ENCODE assay signal across 11 cellular contexts in genomic region chr12:47823422-47824086, GRCh38. TPM values are rescaled to one million over a fixed set of nuclear protein-coding genes. Genes with fewer than 3 reads are reported as not detected.
DNase-seq lines count a peak whose midpoint lies in the region; ATAC-seq, FAIRE-seq and TF ChIP-seq lines count a peak whose summit lies in the region.
"Had no signal": no experiment of that assay in that cellular context is flagged by ENCODE, and none has a peak within 500 bp of the region (broad histone marks: within the 10 kb centered on the region; RNA-seq: fewer than 3 reads in every experiment).

No MANE protein-coding gene starts in this region.

- H3K4me3 ChIP-seq in heart left ventricle (no peak overlapping the region), K562 (no peak overlapping the region), uterus (no peak overlapping the region), kidney (ENCODE audit: low read length in 2 of 2) (no peak overlapping the region)

- 88 to 90% (median 89%) methylated on average over 5 of the region's 5 CpGs for WGBS in heart left ventricle, 4 donors
- 79% methylated on average over 5 of the region's 5 CpGs for WGBS in K562 (ENCODE audit: insufficient coverage, low coverage, missing lambda C conversion rate)

- peak overlapping the region in 11 of 12 donors; percentile 46 to 99 (median 97) for H3K27ac ChIP-seq in heart left ventricle
- H3K27ac ChIP-seq in K562 (ENCODE audit: extremely low read depth, low read depth, low read length) = no peak overlapping the region
- peak overlapping the region; percentile 98 to 99 for H3K27ac ChIP-seq in uterus
- H3K27ac ChIP-seq in kidney (ENCODE audit: low read depth in 2 of 2, low read length in 2 of 2) = peak overlapping the region in 1 of 2 donors; percentile 66
- H3K27ac ChIP-seq: foreskin keratinocyte had no signal

- TF ChIP-seq CTCF in heart left ventricle (IDR thresholded peaks at IDR 0.05) (no peak), K562 (IDR thresholded peaks at IDR 0.05 in 2 of 3, conservative IDR thresholded peaks at IDR 0.05 in 1 of 3; ENCODE audit: insufficient read depth in 2 of 3, low read depth in 1 of 3, low read length in 3 of 3) (no peak), uterus (IDR thresholded peaks at IDR 0.05) (no peak), kidney (IDR thresholded peaks at IDR 0.05; ENCODE audit: borderline replicate concordance, extremely low read depth, insufficient read depth) (no peak)

- H3K79me2 ChIP-seq in K562 (ENCODE audit: control insufficient read depth, insufficient read depth, low read length) = peaks cover 20% of the 10 kb centered on the region

- no peaks in the 10 kb centered on the region for H3K27me3 ChIP-seq in heart left ventricle
- no peaks in the 10 kb centered on the region for H3K27me3 ChIP-seq in K562 (ENCODE audit: control insufficient read depth in 2 of 2, insufficient read depth in 2 of 2, low read length in 2 of 2)
- H3K27me3 ChIP-seq in uterus = no peaks in the 10 kb centered on the region
- H3K27me3 ChIP-seq: BE2C, foreskin keratinocyte had no signal

- no peak for TF ChIP-seq RAD21 in K562 (CRISPR knock-in tag; conservative IDR thresholded peaks at IDR 0.05 in 1 of 2, IDR thresholded peaks at IDR 0.05 in 1 of 2)

- no peaks in the 10 kb centered on the region for H3K36me3 Mint-ChIP-seq in naive thymus-derived CD8-positive, alpha-beta T cell

- no peak for ATAC-seq in heart left ventricle
- no peak for ATAC-seq in Right ventricle myocardium superior (ENCODE audit: poor library complexity)
- ATAC-seq in K562 = no peak
- no peak for ATAC-seq in naive thymus-derived CD8-positive, alpha-beta T cell
- ATAC-seq in HG02571 (IDR thresholded peaks at IDR 0.05; ENCODE audit: unreplicated experiment) = no peak
- ATAC-seq: foreskin keratinocyte had no signal

- H3K4me1 ChIP-seq in heart left ventricle (peaks cover 4 to 85% (median 68%) of the 10 kb centered on the region in 12 donors), K562 (replicated peaks in 1 of 2; ENCODE audit: control insufficient read depth in 2 of 2, insufficient read depth in 2 of 2, low read length in 2 of 2) (peaks cover 31 to 32% of the 10 kb centered on the region in 2 experiments), uterus (peaks cover 24 to 27% of the 10 kb centered on the region in 2 donors), kidney (ENCODE audit: control insufficient read depth in 1 of 2, insufficient read depth in 1 of 2, low read depth in 1 of 2, low read length in 2 of 2) (peaks cover 36 to 48% of the 10 kb centered on the region in 2 donors)

- DNase-seq in heart left ventricle (no peak), Right ventricle myocardium superior (no peak), K562 (ENCODE audit: extremely low read depth in 1 of 4, low spot score in 3 of 4) (no peak), uterus (no peak), HuH-7.5 (ENCODE audit: low spot score) (no peak), kidney (no peak)
- no peak for DNase-seq in naive thymus-derived CD8-positive, alpha-beta T cell
- DNase-seq: BE2C, foreskin keratinocyte, HCEC 1CT had no signal

- H3K36me3 ChIP-seq in heart left ventricle (no peaks in the 10 kb centered on the region), K562 (ENCODE audit: control insufficient read depth, insufficient read depth, low read length) (peaks cover under 1% of the 10 kb centered on the region; the same call in 1 of the 3 replicates), uterus (no peaks in the 10 kb centered on the region), kidney (ENCODE audit: control insufficient read depth in 1 of 2, insufficient read depth in 2 of 2, low read length in 2 of 2) (no peaks in the 10 kb centered on the region)
- H3K36me3 ChIP-seq: BE2C had no signal

- H3K9me3 ChIP-seq in heart left ventricle (no peaks in the 10 kb centered on the region), K562 (replicated peaks; ENCODE audit: control insufficient read depth, insufficient read depth, low read depth, low read length) (no peaks in the 10 kb centered on the region), uterus (no peaks in the 10 kb centered on the region), kidney (ENCODE audit: control insufficient read depth in 1 of 2, low read length in 2 of 2) (no peaks in the 10 kb centered on the region)
- H3K9me3 ChIP-seq: BE2C had no signal

- no peaks in the 10 kb centered on the region for H3K9me1 ChIP-seq in K562 (ENCODE audit: control insufficient read depth, insufficient read depth, low read length)

- no peaks in the 10 kb centered on the region for H4K20me1 ChIP-seq in K562 (replicated peaks; ENCODE audit: control insufficient read depth, insufficient read depth, low read length)

- no peak overlapping the region for H2AFZ ChIP-seq in K562 (ENCODE audit: low read depth, low read length)

- peak overlapping the region; percentile 92 to 99 (median 96) for H3K27ac Mint-ChIP-seq in naive thymus-derived CD8-positive, alpha-beta T cell

- H3K9ac ChIP-seq in K562 (ENCODE audit: insufficient read depth in 1 of 2, low read depth in 2 of 2, low read length in 2 of 2) (peak overlapping the region in 1 of 2 experiments; percentile 14; a peak in 1 of 4 replicates), kidney (ENCODE audit: low read length in 2 of 2) (no peak overlapping the region)

- TF ChIP-seq POLR2A in heart left ventricle (IDR thresholded peaks at IDR 0.05) = no peak
- no peak for TF ChIP-seq POLR2A in K562 (conservative IDR thresholded peaks at IDR 0.05)
- TF ChIP-seq POLR2A in uterus (IDR thresholded peaks at IDR 0.05) = no peak

- peak overlapping the region; percentile 5 to 90 (median 80) for H3K4me3 Mint-ChIP-seq in naive thymus-derived CD8-positive, alpha-beta T cell

- H3K9me3 Mint-ChIP-seq in naive thymus-derived CD8-positive, alpha-beta T cell = no peaks in the 10 kb centered on the region

- BruUV-seq in K562 (replicated peaks; lab: Mats Ljungman, UMichigan) = no TSS peak

- no peak for TF ChIP-seq EP300 in K562 (IDR thresholded peaks at IDR 0.05; ENCODE audit: low read length)

- intact Hi-C loops in heart left ventricle (cut with DNase I) = no loop called here
- intact Hi-C loops in Right ventricle myocardium superior (cut with DNase I) = no loop called here
- intact Hi-C loops in K562 (cut with micrococcal nuclease) = no loop called here
- intact Hi-C loops in uterus (cut with DNase I; ENCODE audit: low total_unique reads) = no loop called here
- intact Hi-C loops in kidney (cut with DNase I) = no loop called here

- FAIRE-seq in K562 (lab: Jason Lieb, UNC) (no peak), kidney (lab: Jason Lieb, UNC) (no peak)

- in situ Hi-C loops in K562 (cut with MboI) = no loop called here

- POLR2A ChIA-PET in K562 (lab: Yijun Ruan, JAX) = interaction anchor here (1.7 kb wide), 1 partner anchor 11 kb away, joined by 10 read pairs; no protein-coding TSS in a partner anchor
- POLR2A ChIA-PET in naive thymus-derived CD8-positive, alpha-beta T cell (lab: Charles Lee) = interaction anchor here (1.6 to 7.3 kb wide), 6 partner anchors 9 to 57 kb away, joined by 5 to 132 read pairs (median 16); no protein-coding TSS in a partner anchor

- H3K4me2 ChIP-seq in K562 (ENCODE audit: insufficient read depth, low read length) = no peak overlapping the region

- CTCF ChIA-PET in K562 (lab: Yijun Ruan, JAX; ENCODE audit: low intra/inter-chr PET ratio) = no interaction called here

- no peaks in the 10 kb centered on the region for H3K27me3 Mint-ChIP-seq in naive thymus-derived CD8-positive, alpha-beta T cell

- peaks cover 51 to 86% (median 82%) of the 10 kb centered on the region in 4 donors for H3K4me1 Mint-ChIP-seq in naive thymus-derived CD8-positive, alpha-beta T cell

RNA-seq across cellular contexts. Expression of gene HDAC7, which starts 3.9 kb away (rescaled TPM):
- total RNA-seq in heart left ventricle (10 to 100 TPM; 27.4 to 63.0 (median 38.6) TPM), Right ventricle myocardium superior (35.9 TPM), K562 (2014; rRNA removed) (38.4 and 57.4 TPM in 2 replicates), K562 (2014; rRNA removed; fragmentation: Illumina TruSeq; extraction: Trizol) (22.2 and 30.2 TPM in 2 replicates), K562 (2015; rRNA removed; fragmentation: Illumina TruSeq; extraction: Trizol) (26.7 and 28.2 TPM in 2 replicates), K562 (2021) (119 and 129 TPM in 2 replicates), uterus (100 to 1,000 TPM in 1 of 4 donors, 10 to 100 TPM in 3; 33.0 to 191 (median 42.5) TPM), kidney (132 TPM)
- polyA plus RNA-seq in heart left ventricle (10 to 100 TPM; 42.2 to 43.9 TPM), K562 (2011; rRNA removed) (31.1 and 33.7 TPM in 2 replicates), K562 (2014; fragmentation: Illumina TruSeq; extraction: Trizol) (71.9 and 82.7 TPM in 2 replicates), K562 (2014; fragmentation: Nextera tagmentation; extraction: Ambion mirVana) (1 to 10 TPM; 2.5 to 3.8 TPM), K562 (2014; rRNA removed) (78.0 and 82.7 TPM in 2 replicates), kidney (ENCODE audit: insufficient read depth, low read depth, low replicate concordance) (35.0 TPM)
- total RNA-seq in K562 (2011; cell fraction: chromatin; rRNA removed; ENCODE audit: low replicate concordance) = 123 and 300 TPM in 2 replicates
- 143 and 147 TPM in 2 replicates for total RNA-seq in K562 (2011; cell fraction: nucleolus; rRNA removed)
- total RNA-seq in K562 (2011; cell fraction: nucleoplasm; rRNA removed) = 123 and 161 TPM in 2 replicates
- polyA plus RNA-seq in K562 (2011; cell fraction: cytosol; rRNA removed) = 20.6 and 43.9 TPM in 2 replicates
- 215 and 430 TPM in 2 replicates for polyA plus RNA-seq in K562 (2011; cell fraction: nucleus; rRNA removed)
- 67.8 and 112 TPM in 2 replicates for polyA plus RNA-seq in K562 (2012)
- polyA minus RNA-seq in K562 (2011; rRNA and poly(A)+ RNA removed) = 8.5 and 12.0 TPM in 2 replicates
- polyA minus RNA-seq in K562 (2011; cell fraction: cytosol; rRNA and poly(A)+ RNA removed) = 28.2 and 32.6 TPM in 2 replicates
- polyA minus RNA-seq in K562 (2011; cell fraction: nucleus; rRNA and poly(A)+ RNA removed) = 41.2 and 50.1 TPM in 2 replicates
- 100 to 1,000 TPM; 160 to 165 TPM for total RNA-seq in naive thymus-derived CD8-positive, alpha-beta T cell
- polyA plus RNA-seq in naive thymus-derived CD8-positive, alpha-beta T cell = 10 to 100 TPM; 10.2 to 30.5 (median 14.3) TPM

RNA-seq across cellular contexts. Expression of gene SLC48A1, which starts 50.5 kb away (rescaled TPM):
- total RNA-seq in heart left ventricle = 10 to 100 TPM; 17.6 to 68.2 (median 23.9) TPM
- polyA plus RNA-seq in heart left ventricle = 10 to 100 TPM; 13.0 to 16.5 TPM
- total RNA-seq in Right ventricle myocardium superior = 26.8 TPM
- total RNA-seq in K562 (2011; cell fraction: chromatin; rRNA removed; ENCODE audit: low replicate concordance) = 18.5 and 36.8 TPM in 2 replicates
- total RNA-seq in K562 (2011; cell fraction: nucleolus; rRNA removed) = 31.2 and 31.5 TPM in 2 replicates
- total RNA-seq in K562 (2011; cell fraction: nucleoplasm; rRNA removed) = 45.5 and 69.2 TPM in 2 replicates
- total RNA-seq in K562 (2014; rRNA removed) = 16.3 and 25.4 TPM in 2 replicates
- 13.1 and 18.3 TPM in 2 replicates for total RNA-seq in K562 (2014; rRNA removed; fragmentation: Illumina TruSeq; extraction: Trizol)
- total RNA-seq in K562 (2015; rRNA removed; fragmentation: Illumina TruSeq; extraction: Trizol) = 16.1 and 16.2 TPM in 2 replicates
- 37.5 and 41.9 TPM in 2 replicates for total RNA-seq in K562 (2021)
- 10.7 and 15.7 TPM in 2 replicates for polyA plus RNA-seq in K562 (2011; rRNA removed)
- polyA plus RNA-seq in K562 (2011; cell fraction: cytosol; rRNA removed) = 16.7 and 26.0 TPM in 2 replicates
- 25.7 and 35.1 TPM in 2 replicates for polyA plus RNA-seq in K562 (2011; cell fraction: nucleus; rRNA removed)
- polyA plus RNA-seq in K562 (2012) = 22.2 and 44.4 TPM in 2 replicates
- polyA plus RNA-seq in K562 (2014; fragmentation: Illumina TruSeq; extraction: Trizol) = 28.6 and 30.4 TPM in 2 replicates
- polyA plus RNA-seq in K562 (2014; fragmentation: Nextera tagmentation; extraction: Ambion mirVana) = 10 to 100 TPM; 23.5 to 26.9 TPM
- 18.7 and 23.6 TPM in 2 replicates for polyA plus RNA-seq in K562 (2014; rRNA removed)
- 7.6 and 8.9 TPM in 2 replicates for polyA minus RNA-seq in K562 (2011; rRNA and poly(A)+ RNA removed)
- 14.8 and 17.6 TPM in 2 replicates for polyA minus RNA-seq in K562 (2011; cell fraction: cytosol; rRNA and poly(A)+ RNA removed)
- 6.9 and 11.6 TPM in 2 replicates for polyA minus RNA-seq in K562 (2011; cell fraction: nucleus; rRNA and poly(A)+ RNA removed)
- total RNA-seq in naive thymus-derived CD8-positive, alpha-beta T cell = 10 to 100 TPM; 11.5 to 12.8 TPM
- 10 to 100 TPM in 1 of 3 donors, 1 to 10 TPM in 2; 9.4 to 11.6 (median 9.7) TPM for polyA plus RNA-seq in naive thymus-derived CD8-positive, alpha-beta T cell
- 10 to 100 TPM in 3 of 4 donors, 1 to 10 TPM in 1; 1.3 to 50.5 (median 15.4) TPM for total RNA-seq in uterus
- 69.9 TPM for total RNA-seq in kidney
- 56.9 TPM for polyA plus RNA-seq in kidney (ENCODE audit: insufficient read depth, low read depth, low replicate concordance)
